In the genomic region with DNA sequence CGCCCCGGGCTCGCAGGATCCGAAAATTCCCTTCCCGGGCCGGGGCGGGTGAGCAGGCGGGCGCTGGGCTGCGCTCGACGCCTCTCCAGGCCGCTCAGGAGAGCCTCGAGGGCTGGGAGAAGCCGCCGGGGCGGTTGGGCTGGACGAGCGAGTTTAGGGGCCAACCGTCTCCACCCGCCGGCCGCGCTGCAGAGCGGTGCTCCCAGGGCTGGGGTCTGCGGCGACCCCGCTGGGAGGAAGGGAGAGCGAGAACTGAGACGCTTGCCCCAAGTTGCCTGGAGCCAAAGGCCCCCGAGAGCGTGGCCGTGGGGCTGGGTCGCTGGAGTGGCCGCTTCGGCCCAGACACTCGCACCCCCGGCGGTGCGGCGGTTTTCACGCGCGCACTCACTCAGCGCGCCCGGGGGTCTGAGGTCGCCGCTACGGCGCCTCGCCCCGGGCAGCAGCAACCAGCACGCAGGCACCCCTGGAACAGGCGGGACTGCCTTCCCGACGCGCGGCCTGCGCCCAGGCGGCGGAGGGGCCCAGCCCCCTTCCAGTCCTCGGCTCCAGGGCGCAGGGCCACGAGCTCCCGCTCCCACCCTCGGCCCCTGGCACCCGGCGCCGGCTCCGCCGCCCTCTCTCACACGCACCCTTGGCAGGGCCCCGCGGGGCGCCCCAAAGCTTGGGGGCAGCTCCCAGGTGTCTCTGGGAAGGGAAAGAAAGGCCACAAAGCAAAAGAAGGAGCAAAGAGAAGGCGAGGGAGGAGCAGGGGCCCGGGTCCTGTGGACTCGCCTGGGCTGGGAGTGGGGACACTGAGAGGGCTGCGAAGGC, we compare ENCODE assay signal across 11 cellular contexts. TPM values are rescaled to one million over a fixed set of nuclear protein-coding genes. Genes with fewer than 3 reads are reported as not detected.
DNase-seq lines count a peak whose midpoint lies in the region; ATAC-seq and TF ChIP-seq lines count a peak whose summit lies in the region.
"Had no signal": no experiment of that assay in that cellular context is flagged by ENCODE, and none has a peak within 500 bp of the region (broad histone marks: within the 10 kb centered on the region; RNA-seq: fewer than 3 reads in every experiment).

No MANE protein-coding gene starts in this region.

- no peak for TF ChIP-seq CTCF in MCF 10A (IDR thresholded peaks at IDR 0.05; ENCODE audit: unreplicated experiment)
- TF ChIP-seq CTCF in fibroblast of the aortic adventitia (IDR thresholded peaks at IDR 0.05; ENCODE audit: insufficient read depth, low read length): no peak
- TF ChIP-seq CTCF in vagina (IDR thresholded peaks at IDR 0.05): no peak

- POLR2A ChIA-PET in MCF 10A (lab: Yijun Ruan, JAX): no interaction called here

- H3K4me3 Mint-ChIP-seq in MCF 10A (ENCODE audit: unreplicated experiment): no peak overlapping the region
- H3K4me3 Mint-ChIP-seq: activated B cell treated with CpG ODN at 0.5 μM for 24 hours had no signal

- DNase-seq in T47D (ENCODE audit: low read depth in 1 of 2, low spot score in 1 of 2) (peak; percentile 81 to 83), MCF 10A (ENCODE audit: unreplicated experiment) (no peak), fibroblast of the aortic adventitia (ENCODE audit: low read depth) (no peak), vagina (ENCODE audit: extremely low spot score in 2 of 2) (no peak), HK-2 (ENCODE audit: unreplicated experiment) (no peak)
- DNase-seq: activated B cell treated with CpG ODN at 0.5 μM for 24 hours had no signal

- no peaks in the 10 kb centered on the region for H3K9me3 Mint-ChIP-seq in MCF 10A (ENCODE audit: unreplicated experiment)
- H3K9me3 Mint-ChIP-seq: activated B cell treated with CpG ODN at 0.5 μM for 24 hours had no signal

- peaks cover 40% of the 10 kb centered on the region for H3K27me3 Mint-ChIP-seq in MCF 10A (ENCODE audit: insufficient read depth, unreplicated experiment)

- H3K36me3 ChIP-seq in muscle layer of duodenum (ENCODE audit: control insufficient read depth in 1 of 2, insufficient read depth in 2 of 2, low read length in 2 of 2) (peaks cover 0 to 8% of the 10 kb centered on the region in 2 donors), vagina (peaks cover 0 to 1% of the 10 kb centered on the region in 2 donors)

- no TSS peak for BruUV-seq in MCF 10A (replicated peaks; lab: Mats Ljungman, UMichigan)

- CTCF ChIA-PET in MCF 10A (lab: Yijun Ruan, JAX): no interaction called here

- H3K9me3 ChIP-seq in muscle layer of duodenum (ENCODE audit: control insufficient read depth in 1 of 2, low read length in 2 of 2) (no peaks in the 10 kb centered on the region), vagina (no peaks in the 10 kb centered on the region)

- ATAC-seq in HG03025 (IDR thresholded peaks at IDR 0.05; ENCODE audit: low FRiP score, unreplicated experiment): no peak
- no peak for ATAC-seq in GM19467 (IDR thresholded peaks at IDR 0.05; ENCODE audit: unreplicated experiment)

- no peak overlapping the region for H3K27ac Mint-ChIP-seq in MCF 10A (ENCODE audit: low read depth, unreplicated experiment)
- H3K27ac Mint-ChIP-seq: activated B cell treated with CpG ODN at 0.5 μM for 24 hours, CD14-positive monocyte had no signal

- in situ Hi-C loops in T47D (cut with HindIII; ENCODE audit: low pct_unique_long_range_greater_than_20kb, low sequenced_read_pairs): no loop called here

- H3K27me3 ChIP-seq in muscle layer of duodenum (ENCODE audit: low read depth, low read length): no peaks in the 10 kb centered on the region
- H3K27me3 ChIP-seq in vagina: no peaks in the 10 kb centered on the region

- intact Hi-C loops in MCF 10A (cut with micrococcal nuclease) (no loop called here), vagina (cut with DNase I) (no loop called here)

- H3K36me3 Mint-ChIP-seq in MCF 10A (ENCODE audit: insufficient read depth, unreplicated experiment): no peaks in the 10 kb centered on the region

- H3K4me1 ChIP-seq in muscle layer of duodenum (ENCODE audit: control insufficient read depth in 1 of 2, insufficient read depth in 2 of 2, low read length in 2 of 2): peaks cover 10 to 43% of the 10 kb centered on the region in 2 donors
- peaks cover 53% of the 10 kb centered on the region for H3K4me1 ChIP-seq in vagina

- TF ChIP-seq POLR2A in vagina (IDR thresholded peaks at IDR 0.05): no peak

- no peaks in the 10 kb centered on the region for H3K4me1 Mint-ChIP-seq in MCF 10A (ENCODE audit: insufficient read depth, unreplicated experiment)
- H3K4me1 Mint-ChIP-seq: activated B cell treated with CpG ODN at 0.5 μM for 24 hours had no signal

- H3K27ac ChIP-seq in muscle layer of duodenum (ENCODE audit: low read length) (peak overlapping the region; percentile 67), vagina (peak overlapping the region; percentile 97)

- H3K4me3 ChIP-seq in fibroblast of the aortic adventitia (ENCODE audit: low read depth, low read length): peak overlapping the region; percentile 28
- peak overlapping the region; percentile 16 to 74 for H3K4me3 ChIP-seq in muscle layer of duodenum (ENCODE audit: low read depth in 1 of 2, low read length in 2 of 2)
- H3K4me3 ChIP-seq in vagina: peak overlapping the region; percentile 51 to 69

RNA-seq across cellular contexts. Expression of gene EFS, which starts 0.6 kb away (rescaled TPM):
- total RNA-seq in MCF 10A (2022) (not detected in 2 replicates), fibroblast of the aortic adventitia (ENCODE audit: low replicate concordance) (4.6 and 10.8 TPM in 2 replicates), vagina (32.4 TPM)
- total RNA-seq: activated B cell treated with CpG ODN at 0.5 μM for 24 hours had no signal

RNA-seq across cellular contexts. Expression of gene IL25, which starts 7.1 kb away (rescaled TPM):
- total RNA-seq in MCF 10A (2022) (not detected in 2 replicates), fibroblast of the aortic adventitia (ENCODE audit: low replicate concordance) (not detected in 2 replicates), vagina (not detected)
- total RNA-seq: activated B cell treated with CpG ODN at 0.5 μM for 24 hours, M059J had no signal

RNA-seq across cellular contexts. Expression of gene CMTM5, which starts 11.3 kb away (rescaled TPM):
- total RNA-seq in MCF 10A (2022) (not detected in 2 replicates), fibroblast of the aortic adventitia (ENCODE audit: low replicate concordance) (0.49 TPM in 1 of 2 replicates, not detected in the other), vagina (not detected)
- total RNA-seq: activated B cell treated with CpG ODN at 0.5 μM for 24 hours, M059J had no signal

RNA-seq across cellular contexts. Expression of gene SLC22A17, which starts 12.9 kb away (rescaled TPM):
- total RNA-seq in MCF 10A (2022) (not detected in 2 replicates), fibroblast of the aortic adventitia (ENCODE audit: low replicate concordance) (9.6 and 13.4 TPM in 2 replicates), vagina (37.8 TPM)

RNA-seq across cellular contexts. Expression of gene MYH6, which starts 42.5 kb away (rescaled TPM):
- total RNA-seq in MCF 10A (2022) (not detected in 2 replicates), fibroblast of the aortic adventitia (ENCODE audit: low replicate concordance) (not detected in 2 replicates), vagina (not detected)
- total RNA-seq: activated B cell treated with CpG ODN at 0.5 μM for 24 hours, M059J had no signal

Comparison
In these comparisons a context has a peak if more than half of its experiments do, and no peak if none do; other contexts are left out.
1. DNase-seq: peak in T47D (2 of 2); none in MCF 10A (single experiment), fibroblast of the aortic adventitia (single experiment), vagina (0 of 2) and HK-2 (single experiment).
2. Peak in every context shown above with its lines, with median percentiles within 50 percentile points of each other: H3K4me3 ChIP-seq.